In the genomic region with DNA sequence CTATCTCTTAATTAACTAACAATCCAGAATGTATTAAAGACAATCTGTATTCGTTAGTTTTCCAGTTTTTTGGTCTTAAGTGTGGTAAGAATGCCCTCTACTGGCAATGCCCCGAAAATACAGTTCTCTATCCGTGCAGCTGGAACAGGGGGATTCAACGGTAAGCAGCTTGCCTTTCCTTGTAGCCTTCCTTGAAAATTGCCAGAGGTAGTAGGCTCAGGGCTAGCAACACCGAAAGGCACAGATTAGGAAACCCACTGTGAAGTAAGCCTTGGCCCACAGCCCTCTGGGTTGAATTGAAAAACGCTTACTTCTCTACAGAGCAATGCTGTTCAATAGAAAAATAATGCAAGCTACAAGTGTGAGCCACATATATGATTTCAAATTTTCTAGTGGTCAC, we compare ENCODE assay signal across 8 cellular contexts. TPM values are rescaled to one million over a fixed set of nuclear protein-coding genes. Genes with fewer than 3 reads are reported as not detected.
DNase-seq lines count a peak whose midpoint lies in the region; ATAC-seq, FAIRE-seq and TF ChIP-seq lines count a peak whose summit lies in the region.

No MANE protein-coding gene starts in this region.

- H2AFZ ChIP-seq in osteoblast (ENCODE audit: low read length), result peak overlapping the region; percentile 55

- no peak for DNase-seq in AG04449 (ENCODE audit: low read depth, low spot score)
- peak; percentile 39 for DNase-seq in KG1 (lab: John Stamatoyannopoulos, UW)
- DNase-seq in Peyer's patch, result peak in 2 of 3 donors; percentile 34 to 72
- peak; percentile 29 for DNase-seq in activated gamma-delta T cell treated with anti-CD3 and anti-CD28 coated beads, Interleukin-2, amount 50 U/mL, for 16 hours (ENCODE audit: low read depth)
- DNase-seq in frontal cortex (ENCODE audit: low spot score in 2 of 2), result peak; percentile 28 to 53
- no peak for DNase-seq in osteoblast (ENCODE audit: insufficient read length, low spot score, missing footprints)

- no peaks in the 10 kb centered on the region for H4K20me1 ChIP-seq in osteoblast (ENCODE audit: insufficient read depth, low read length)

- H3K36me3 ChIP-seq in Peyer's patch (no peaks in the 10 kb centered on the region), osteoblast (ENCODE audit: insufficient read depth, low read length) (no peaks in the 10 kb centered on the region)

- no peak overlapping the region for H3K4me3 ChIP-seq in AG04449 (ENCODE audit: low read depth, low read length)
- H3K4me3 ChIP-seq in Peyer's patch, result no peak overlapping the region
- no peak overlapping the region for H3K4me3 ChIP-seq in osteoblast (ENCODE audit: insufficient read depth, low read length)

- peak; percentile 77 for FAIRE-seq in frontal cortex (lab: Jason Lieb, UNC)

- TF ChIP-seq CTCF in AG04449 (IDR thresholded peaks at IDR 0.05; ENCODE audit: insufficient read depth, low read length, missing control alignments) (peak; percentile 69), Peyer's patch (IDR thresholded peaks at IDR 0.05) (peak; percentile 44 to 91 (median 84)), osteoblast (IDR thresholded peaks at IDR 0.05; ENCODE audit: extremely low read depth, low read depth, low read length) (peak; percentile 89)

- no peak for TF ChIP-seq POLR2A in Peyer's patch (IDR thresholded peaks at IDR 0.05)

- H3K4me1 ChIP-seq in Peyer's patch (no peaks in the 10 kb centered on the region), osteoblast (ENCODE audit: insufficient read depth, low read length) (no peaks in the 10 kb centered on the region)

- H3K9me3 ChIP-seq in Peyer's patch (no peaks in the 10 kb centered on the region), osteoblast (ENCODE audit: low read depth, low read length) (no peaks in the 10 kb centered on the region)

- POLR2A ChIA-PET in AG04449 (lab: Yijun Ruan, JAX), result interaction anchor here (0.6 to 1.0 kb wide), 2 partner anchors 17 to 74 kb away, joined by 3 read pairs; a partner anchor contains a TSS

- no peak overlapping the region for H3K27ac ChIP-seq in Peyer's patch
- H3K27ac ChIP-seq in osteoblast (ENCODE audit: low read depth, low read length), result no peak overlapping the region

- H3K27me3 ChIP-seq in Peyer's patch, result no peaks in the 10 kb centered on the region
- H3K27me3 ChIP-seq in osteoblast (ENCODE audit: insufficient read depth, low read length), result no peaks in the 10 kb centered on the region

- H3K4me2 ChIP-seq in osteoblast (ENCODE audit: insufficient read depth, low read length), result no peak overlapping the region

- CTCF ChIA-PET in AG04449 (lab: Yijun Ruan, JAX), result interaction anchor here (0.7 to 7.8 kb wide), 55 partner anchors 8 to 853 kb away, joined by 3 to 125 read pairs (median 4); a partner anchor contains a TSS

- ATAC-seq in GM18502 (IDR thresholded peaks at IDR 0.05; ENCODE audit: poor library complexity, unreplicated experiment) (peak; percentile 62), HG03521 (IDR thresholded peaks at IDR 0.05; ENCODE audit: unreplicated experiment) (no peak)

- no peaks in the 10 kb centered on the region for H3K79me2 ChIP-seq in osteoblast (ENCODE audit: insufficient read depth, low read length)

RNA-seq across cellular contexts. Expression of a gene that starts 17.1 kb away (rescaled TPM):
- 10 to 100 TPM; 34.7 to 68.7 (median 47.0) TPM for total RNA-seq in Peyer's patch
- 40.8 TPM for total RNA-seq in frontal cortex
- 42.4 and 47.4 TPM in 2 replicates for total RNA-seq in osteoblast

RNA-seq across cellular contexts. Expression of a gene that starts 37.4 kb away (rescaled TPM):
- total RNA-seq in Peyer's patch (10 to 100 TPM in 2 of 4 donors, 1 to 10 TPM in 2; 5.2 to 26.1 (median 14.7) TPM), frontal cortex (under 0.01 TPM), osteoblast (not detected in 2 replicates)

Comparison
In these comparisons a context has a peak if more than half of its experiments do, and no peak if none do; other contexts are left out.
1. DNase-seq: peak in KG1 (single experiment), Peyer's patch (2 of 3), activated gamma-delta T cell treated with anti-CD3 and anti-CD28 coated beads, Interleukin-2, amount 50 U/mL, for 16 hours (single experiment) and frontal cortex (2 of 2); none in AG04449 (single experiment) and osteoblast (single experiment).
2. Peak in every context shown above with its lines, with median percentiles within 50 percentile points of each other: CTCF ChIP-seq.